ENCODE assay signal across 8 cellular contexts in the genomic region with DNA sequence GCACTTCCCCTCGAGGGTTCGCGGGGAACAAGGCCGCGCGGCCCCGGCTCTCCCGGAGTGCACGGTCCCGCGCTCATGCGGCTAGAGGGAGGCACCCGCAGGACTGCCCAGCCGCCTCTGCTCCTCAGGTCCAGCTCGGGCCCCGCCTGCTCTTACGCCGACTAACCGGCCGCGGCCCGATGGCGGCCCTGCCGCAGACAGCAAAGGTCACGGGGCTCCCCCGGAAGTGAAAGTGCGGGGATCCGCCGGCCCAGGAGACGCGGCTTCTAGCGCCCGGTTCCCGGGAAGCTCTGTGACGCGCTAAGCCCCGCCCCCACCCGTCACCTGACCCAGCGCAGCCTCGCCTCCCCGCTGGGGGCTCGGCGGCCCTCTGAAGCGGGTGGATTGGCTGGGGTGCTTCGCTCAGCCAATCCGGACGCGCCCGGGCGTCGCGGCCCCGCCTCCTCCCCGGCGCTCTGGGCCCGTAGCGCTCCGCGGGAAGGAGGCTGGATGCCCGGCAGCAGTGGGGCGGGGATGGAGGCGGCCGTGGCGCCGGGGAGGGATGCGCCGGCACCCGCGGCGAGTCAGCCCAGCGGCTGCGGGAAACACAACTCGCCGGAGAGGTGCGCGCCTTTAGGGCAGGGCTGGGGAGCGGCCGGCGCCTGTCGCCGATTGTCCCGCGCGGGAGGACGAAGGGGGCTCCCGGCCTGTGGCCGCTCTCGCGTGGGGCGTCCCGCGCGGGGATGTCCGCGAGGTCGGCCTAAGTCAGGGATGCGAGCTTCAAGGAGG. TPM values are rescaled to one million over a fixed set of nuclear protein-coding genes. Genes with fewer than 3 reads are reported as not detected.
A peak's percentile ranks its signal among the peaks of the same experiment; 100 is the strongest.
DNase-seq lines count a peak whose midpoint lies in the region; ATAC-seq and TF ChIP-seq lines count a peak whose summit lies in the region.

A gene with protein sequence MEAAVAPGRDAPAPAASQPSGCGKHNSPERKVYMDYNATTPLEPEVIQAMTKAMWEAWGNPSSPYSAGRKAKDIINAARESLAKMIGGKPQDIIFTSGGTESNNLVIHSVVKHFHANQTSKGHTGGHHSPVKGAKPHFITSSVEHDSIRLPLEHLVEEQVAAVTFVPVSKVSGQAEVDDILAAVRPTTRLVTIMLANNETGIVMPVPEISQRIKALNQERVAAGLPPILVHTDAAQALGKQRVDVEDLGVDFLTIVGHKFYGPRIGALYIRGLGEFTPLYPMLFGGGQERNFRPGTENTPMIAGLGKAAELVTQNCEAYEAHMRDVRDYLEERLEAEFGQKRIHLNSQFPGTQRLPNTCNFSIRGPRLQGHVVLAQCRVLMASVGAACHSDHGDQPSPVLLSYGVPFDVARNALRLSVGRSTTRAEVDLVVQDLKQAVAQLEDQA (plus strand): TSS at position 460 of the 768 bp plus-strand sequence. CDS start 54 bp downstream, at position 514.

- H3K36me3 ChIP-seq in GM06990 (ENCODE audit: control insufficient read depth, insufficient read depth, low read length), result no peaks in the 10 kb centered on the region; the same call in 1 of the 2 replicates
- H3K36me3 ChIP-seq in osteoblast (ENCODE audit: insufficient read depth, low read length), result peaks cover 3% of the 10 kb centered on the region
- no peaks in the 10 kb centered on the region for H3K36me3 ChIP-seq in thymus (ENCODE audit: control insufficient read depth, insufficient read depth)

- H3K27ac ChIP-seq in osteoblast (ENCODE audit: low read depth, low read length) (peak within 1 kb of the TSS; percentile 92), thymus (ENCODE audit: low read depth) (peak within 1 kb of the TSS; percentile 86)

- no peak for TF ChIP-seq CTCF in GM06990 (IDR thresholded peaks at IDR 0.05; ENCODE audit: insufficient read depth, low read length, poor library complexity, severe bottlenecking)
- no peak for TF ChIP-seq CTCF in osteoblast (IDR thresholded peaks at IDR 0.05; ENCODE audit: extremely low read depth, low read depth, low read length)

- H3K9me3 ChIP-seq in osteoblast (ENCODE audit: low read depth, low read length), result no peaks in the 10 kb centered on the region
- no peaks in the 10 kb centered on the region for H3K9me3 ChIP-seq in thymus (ENCODE audit: control insufficient read depth)

- H3K27me3 ChIP-seq in GM06990 (replicated peaks; ENCODE audit: control insufficient read depth, insufficient read depth, low read length) (no peaks in the 10 kb centered on the region), osteoblast (ENCODE audit: insufficient read depth, low read length) (no peaks in the 10 kb centered on the region), thymus (ENCODE audit: control insufficient read depth, insufficient read depth) (no peaks in the 10 kb centered on the region)

- peak; percentile 99 for DNase-seq in GM06990 (ENCODE audit: extremely low read depth, insufficient read length)
- DNase-seq in NCI-H1092 treated with DMSO at 0.1 percent for 48 hours (lab: John Stamatoyannopoulos, UW), result peak; percentile 90
- peak; percentile 79 for DNase-seq in SKM-1 (lab: John Stamatoyannopoulos, UW; ENCODE audit: unreplicated experiment)
- DNase-seq in activated naive CD4-positive, alpha-beta T cell treated with anti-CD3 and anti-CD28 coated beads, Interleukin-2, amount 50 U/mL, for 72 hours (ENCODE audit: low spot score in 2 of 2), result peak; percentile 93 to 97
- peak; percentile 99 for DNase-seq in glomerular visceral epithelial cell (ENCODE audit: extremely low spot score)
- peak; percentile 100 for DNase-seq in osteoblast (ENCODE audit: insufficient read length, low spot score, missing footprints)

- H3K79me2 ChIP-seq in osteoblast (ENCODE audit: insufficient read depth, low read length), result peaks cover 8% of the 10 kb centered on the region

- H2AFZ ChIP-seq in osteoblast (ENCODE audit: low read length), result peak within 1 kb of the TSS; percentile 95

- H3K36me3 Mint-ChIP-seq in activated naive CD4-positive, alpha-beta T cell treated with anti-CD3 and anti-CD28 coated beads, Interleukin-2, amount 50 U/mL, for 72 hours, result peaks cover 21 to 31% of the 10 kb centered on the region in 2 donors

- H3K27ac Mint-ChIP-seq in activated naive CD4-positive, alpha-beta T cell treated with anti-CD3 and anti-CD28 coated beads, Interleukin-2, amount 50 U/mL, for 72 hours, result peak within 1 kb of the TSS; percentile 92 to 97

- under 1% methylated on average over 97 of the region's 97 CpGs for WGBS in thymus

- H3K4me3 ChIP-seq in GM06990 (replicated peaks; ENCODE audit: low read depth, low read length) (peak within 1 kb of the TSS; percentile 80), osteoblast (ENCODE audit: insufficient read depth, low read length) (peak within 1 kb of the TSS; percentile 93), thymus (ENCODE audit: low read length) (peak within 1 kb of the TSS; percentile 76)

- peaks cover 13% of the 10 kb centered on the region for H3K4me1 ChIP-seq in osteoblast (ENCODE audit: insufficient read depth, low read length)
- peaks cover 12% of the 10 kb centered on the region for H3K4me1 ChIP-seq in thymus (ENCODE audit: control insufficient read depth, insufficient read depth, low read length)

- ATAC-seq in HG02588 (IDR thresholded peaks at IDR 0.05; ENCODE audit: unreplicated experiment), result peak; percentile 95
- ATAC-seq in activated naive CD4-positive, alpha-beta T cell treated with anti-CD3 and anti-CD28 coated beads, Interleukin-2, amount 50 U/mL, for 72 hours, result peak; percentile 95 to 98

- peaks cover 0 to 4% of the 10 kb centered on the region in 2 donors for H3K9me3 Mint-ChIP-seq in activated naive CD4-positive, alpha-beta T cell treated with anti-CD3 and anti-CD28 coated beads, Interleukin-2, amount 50 U/mL, for 72 hours

- peak within 1 kb of the TSS; percentile 97 for H3K4me2 ChIP-seq in osteoblast (ENCODE audit: insufficient read depth, low read length)

- H4K20me1 ChIP-seq in osteoblast (ENCODE audit: insufficient read depth, low read length), result no peaks in the 10 kb centered on the region

RNA-seq across cellular contexts. Expression of the gene that starts here (rescaled TPM):
- total RNA-seq in activated naive CD4-positive, alpha-beta T cell treated with anti-CD3 and anti-CD28 coated beads, Interleukin-2, amount 50 U/mL, for 72 hours, result 10 to 100 TPM; 58.0 to 75.2 TPM
- total RNA-seq in osteoblast, result 11.6 and 12.4 TPM in 2 replicates
- 10.4 TPM for polyA plus RNA-seq in thymus

Comparison
In these comparisons a context has a peak if more than half of its experiments do, and no peak if none do; other contexts are left out.
1. Peak in every context shown above with its lines: DNase-seq, ATAC-seq, H3K4me3 ChIP-seq and H3K27ac ChIP-seq.